Comparison of ENCODE assay signal across 9 cellular contexts in the genomic region with DNA sequence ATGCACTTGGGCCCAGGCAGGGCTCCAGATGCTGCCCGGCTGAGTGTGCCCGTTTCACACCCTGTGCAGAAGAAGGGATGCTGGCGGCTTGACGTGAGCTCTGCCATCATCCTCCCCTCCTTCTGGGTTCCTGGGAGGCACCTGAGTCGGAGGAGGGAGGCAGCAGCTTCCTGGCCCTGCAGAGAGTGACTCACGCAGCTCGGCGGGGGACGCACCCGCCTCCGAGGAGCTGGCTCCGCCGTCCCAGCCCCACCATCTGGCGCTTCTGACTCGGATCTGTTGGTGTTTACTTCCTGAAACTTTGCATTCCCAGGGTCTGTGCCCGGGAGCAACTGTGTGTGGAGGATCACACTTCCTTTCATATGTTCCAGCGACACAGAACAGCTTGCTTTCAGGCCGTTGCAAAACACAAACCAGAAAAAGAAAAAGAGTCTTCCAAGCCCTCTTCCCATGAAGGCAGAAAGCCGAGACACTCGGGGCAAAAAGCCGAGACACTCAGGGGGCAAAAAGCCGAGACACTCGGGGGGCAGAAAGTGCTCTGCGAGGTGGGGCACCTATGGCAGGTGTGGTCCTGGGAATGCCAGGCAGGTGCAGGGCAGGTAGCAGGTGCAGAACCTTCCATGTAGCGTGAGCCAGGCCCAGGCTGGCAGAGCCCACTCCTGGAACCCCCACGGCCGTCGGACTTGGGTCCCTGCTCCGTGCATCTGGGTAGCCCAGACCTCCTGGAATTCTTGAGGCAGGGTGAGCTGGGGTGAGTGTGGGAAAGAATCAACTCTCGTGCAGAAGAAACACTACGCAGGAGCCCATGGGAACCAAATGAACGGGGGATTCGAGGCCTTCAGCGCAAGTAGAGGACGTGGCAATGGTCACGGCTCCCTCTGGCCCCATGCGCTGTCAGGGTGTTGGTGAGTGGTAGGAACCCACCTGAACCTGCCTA. TPM values are rescaled to one million over a fixed set of nuclear protein-coding genes. Genes with fewer than 3 reads are reported as not detected.
DNase-seq lines count a peak whose midpoint lies in the region; ATAC-seq lines count a peak whose summit lies in the region.
"Had no signal": no experiment of that assay in that cellular context is flagged by ENCODE, and none has a peak within 500 bp of the region (broad histone marks: within the 10 kb centered on the region; RNA-seq: fewer than 3 reads in every experiment).

No MANE protein-coding gene starts in this region.

- H3K4ac ChIP-seq in trophoblast cell (ENCODE audit: low read depth, low read length), result no peak overlapping the region

- no peak overlapping the region for H3K4me2 ChIP-seq in trophoblast cell (ENCODE audit: low read length)

- H3K27me3 ChIP-seq in trophoblast cell (ENCODE audit: insufficient read depth, low read length), result no peaks in the 10 kb centered on the region

- H2AK5ac ChIP-seq in trophoblast cell (ENCODE audit: low read length), result no peak overlapping the region

- H3K9ac ChIP-seq in trophoblast cell (ENCODE audit: low read length), result no peak overlapping the region

- peak overlapping the region; percentile 69 for H3K27ac ChIP-seq in cingulate gyrus (ENCODE audit: low read depth, low read length)
- H3K27ac ChIP-seq in trophoblast cell (ENCODE audit: low read depth, low read length), result no peak overlapping the region
- H3K27ac ChIP-seq: VCaP had no signal

- WGBS in trophoblast cell (ENCODE audit: extremely low coverage, insufficient coverage, insufficient read length), result no CpG with 5 or more reads among the region's 37 CpGs

- peak; percentile 93 for DNase-seq in DMS 273 (lab: John Stamatoyannopoulos, UW; ENCODE audit: unreplicated experiment)
- peak; percentile 79 for DNase-seq in NCI-H1694 (lab: John Stamatoyannopoulos, UW)
- DNase-seq in myocyte (ENCODE audit: low read depth), result peak; percentile 53
- DNase-seq in activated T-cell treated with anti-CD3 and anti-CD28 coated beads for 4 hours, result no peak
- no peak for DNase-seq in trophoblast cell

- no peak for ATAC-seq in activated CD4-positive, CD25-positive, alpha-beta regulatory T cell treated with anti-CD3 and anti-CD28 coated beads, Interleukin-2, amount 50 U/mL, for 24 hours
- no peak for ATAC-seq in GM21717 (IDR thresholded peaks at IDR 0.05; ENCODE audit: unreplicated experiment)

- H3K79me1 ChIP-seq in trophoblast cell (ENCODE audit: low read length), result no peaks in the 10 kb centered on the region

- H2BK5ac ChIP-seq in trophoblast cell (ENCODE audit: low read depth, low read length, poor library complexity), result no peak overlapping the region

- peaks cover 27% of the 10 kb centered on the region for H3K9me3 ChIP-seq in trophoblast cell (ENCODE audit: insufficient read depth, low read depth, low read length)

- no peak overlapping the region for H4K91ac ChIP-seq in trophoblast cell (ENCODE audit: low read depth, low read length)

- H2BK12ac ChIP-seq in trophoblast cell (ENCODE audit: low read length), result no peak overlapping the region

- no peak overlapping the region for H3K14ac ChIP-seq in trophoblast cell (ENCODE audit: low read length)

- no peak overlapping the region for H3K23ac ChIP-seq in trophoblast cell (ENCODE audit: low read length)

- H3K18ac ChIP-seq in trophoblast cell (ENCODE audit: low read length), result no peak overlapping the region

- no peak overlapping the region for H4K8ac ChIP-seq in trophoblast cell (ENCODE audit: low read depth, low read length)

- no peaks in the 10 kb centered on the region for H3K79me2 ChIP-seq in trophoblast cell (ENCODE audit: control insufficient read depth, insufficient read depth, low read length, poor library complexity)

- no peak overlapping the region for H2AFZ ChIP-seq in trophoblast cell (ENCODE audit: insufficient read depth, low read length, poor library complexity)

- H3K36me3 ChIP-seq in trophoblast cell (ENCODE audit: control insufficient read depth in 1 of 2, insufficient read depth in 2 of 2, low read length in 2 of 2), result no peaks in the 10 kb centered on the region

- H4K12ac ChIP-seq in trophoblast cell (ENCODE audit: low read depth, low read length), result no peak overlapping the region

- H3K4me3 ChIP-seq in trophoblast cell (ENCODE audit: low read depth, low read length), result no peak overlapping the region

- no peak overlapping the region for H2BK120ac ChIP-seq in trophoblast cell (ENCODE audit: insufficient read depth, low read length, poor library complexity)

- H3K4me1 ChIP-seq in trophoblast cell (ENCODE audit: control insufficient read depth in 1 of 2, insufficient read depth in 2 of 2, low read length in 2 of 2), result no peaks in the 10 kb centered on the region

RNA-seq across cellular contexts. Expression of a gene that starts 27.6 kb away (rescaled TPM):
- 0.08 TPM in 1 of 2 replicates, not detected in the other for total RNA-seq in myocyte
- polyA plus RNA-seq in myocyte (2012), result not detected
- polyA plus RNA-seq in trophoblast cell (2013), result 0.03 TPM in 1 of 2 replicates, not detected in the other

Comparison
In these comparisons a context has a peak if more than half of its experiments do, and no peak if none do; other contexts are left out.
1. DNase-seq: peak in DMS 273 (single experiment), NCI-H1694 (single experiment) and myocyte (single experiment); none in activated T-cell treated with anti-CD3 and anti-CD28 coated beads for 4 hours (single experiment) and trophoblast cell (0 of 2).